ENCODE assay signal across 8 cellular contexts in genomic region chr1:182615468-182616129, GRCh38. TPM values are rescaled to one million over a fixed set of nuclear protein-coding genes. Genes with fewer than 3 reads are reported as not detected.
DNase-seq lines count a peak whose midpoint lies in the region; ATAC-seq and TF ChIP-seq lines count a peak whose summit lies in the region.

No MANE protein-coding gene starts in this region.

- CTCF ChIA-PET in naive thymus-derived CD4-positive, alpha-beta T cell (lab: Charles Lee) = interaction anchor here (0.7 to 4.0 kb wide), 3 partner anchors 12 to 61 kb away, joined by 3 to 25 read pairs (median 4); no protein-coding TSS in a partner anchor

- peak; percentile 13 for ATAC-seq in GM21786 (IDR thresholded peaks at IDR 0.05; ENCODE audit: unreplicated experiment)
- peak; percentile 25 for ATAC-seq in naive thymus-derived CD4-positive, alpha-beta T cell

- peak overlapping the region; percentile 54 for H3K4me3 ChIP-seq in naive thymus-derived CD4-positive, alpha-beta T cell (ENCODE audit: low read length)
- peak overlapping the region; percentile 42 for H3K4me3 ChIP-seq in urinary bladder (ENCODE audit: low read depth, low read length)

- 36% methylated on average over 11 of the region's 11 CpGs for WGBS in urinary bladder

- DNase-seq in NCI-H1105 treated with DMSO at 0.1 percent for 48 hours (lab: John Stamatoyannopoulos, UW) (peak; percentile 72), erythroblast (lab: John Stamatoyannopoulos, UW) (peak; percentile 42 to 68), GM13976 (ENCODE audit: low spot score) (no peak)
- DNase-seq in activated CD4-positive, alpha-beta T cell treated with anti-CD3 and anti-CD28 coated beads, Interleukin-2, amount 50 U/mL, for 1 hour = peak; percentile 32
- peak in 2 of 9 donors; percentile 50 to 62 for DNase-seq in naive thymus-derived CD4-positive, alpha-beta T cell

- POLR2A ChIA-PET in naive thymus-derived CD4-positive, alpha-beta T cell (lab: Charles Lee) = interaction anchor here (1.3 to 3.3 kb wide), 7 partner anchors 10 to 175 kb away, joined by 3 to 26 read pairs (median 6); partner anchors contain the start of genes RGS16 and RNASEL

- H3K36me3 Mint-ChIP-seq in naive thymus-derived CD4-positive, alpha-beta T cell = peaks cover 0 to 6% (median 2%) of the 10 kb centered on the region in 5 donors

- in situ Hi-C loops in GM13976 (cut with MboI; ENCODE audit: low sequenced_read_pairs, unreplicated experiment) = no loop called here

- H3K36me3 ChIP-seq in ES-I3 (ENCODE audit: insufficient read depth, low read length) (no peaks in the 10 kb centered on the region), urinary bladder (ENCODE audit: insufficient read depth) (no peaks in the 10 kb centered on the region)
- no peaks in the 10 kb centered on the region for H3K36me3 ChIP-seq in naive thymus-derived CD4-positive, alpha-beta T cell (ENCODE audit: control insufficient read depth in 2 of 3, insufficient read depth in 3 of 3, low read length in 3 of 3)

- intact Hi-C loops in naive thymus-derived CD4-positive, alpha-beta T cell (cut with micrococcal nuclease) = loop anchor here (1.0 to 5.0 kb wide), 11 partner anchors 9 to 1218 kb away; partner anchors contain the start of genes ARPC5 (in 2 of the 2), RGS16 (in 2 of the 2), NPL (in 1 of the 2) and SMG7 (in 1 of the 2)

- peak overlapping the region; percentile 74 for H3K9ac ChIP-seq in ES-I3 (ENCODE audit: low read depth, low read length)

- H3K27ac Mint-ChIP-seq in naive thymus-derived CD4-positive, alpha-beta T cell = peak overlapping the region; percentile 74 to 95 (median 91)

- peak overlapping the region; percentile 15 for H3K27ac ChIP-seq in naive thymus-derived CD4-positive, alpha-beta T cell (ENCODE audit: low read depth, low read length)
- no peak overlapping the region for H3K27ac ChIP-seq in urinary bladder (ENCODE audit: low read depth)

- H3K9me3 ChIP-seq in ES-I3 (ENCODE audit: control insufficient read depth, insufficient read depth, low read length) = no peaks in the 10 kb centered on the region
- no peaks in the 10 kb centered on the region for H3K9me3 ChIP-seq in naive thymus-derived CD4-positive, alpha-beta T cell (ENCODE audit: control insufficient read depth in 2 of 3, low read length in 3 of 3)

- H3K4me3 Mint-ChIP-seq in naive thymus-derived CD4-positive, alpha-beta T cell = peak overlapping the region; percentile 74 to 87 (median 84)

- H3K4me1 ChIP-seq in ES-I3 (ENCODE audit: insufficient read depth, low read length) = peaks cover 41% of the 10 kb centered on the region
- peaks cover 15 to 32% of the 10 kb centered on the region in 2 donors for H3K4me1 ChIP-seq in naive thymus-derived CD4-positive, alpha-beta T cell (ENCODE audit: control insufficient read depth in 2 of 2, insufficient read depth in 2 of 2, low read length in 2 of 2)
- H3K4me1 ChIP-seq in urinary bladder (ENCODE audit: insufficient read depth) = peaks cover 1% of the 10 kb centered on the region

- H3K27me3 Mint-ChIP-seq in naive thymus-derived CD4-positive, alpha-beta T cell = peaks cover 0 to 70% (median 30%) of the 10 kb centered on the region in 5 donors

- TF ChIP-seq CTCF in GM13976 (IDR thresholded peaks at IDR 0.05; ENCODE audit: borderline replicate concordance, control extremely low read depth, extremely low read depth, insufficient read depth, missing control alignments) = no peak

- H3K9me3 Mint-ChIP-seq in naive thymus-derived CD4-positive, alpha-beta T cell = peaks cover 1 to 6% (median 2%) of the 10 kb centered on the region in 11 donors

- TF ChIP-seq POLR2A in erythroblast (IDR thresholded peaks at IDR 0.05; ENCODE audit: low read length) = no peak

- peaks cover 28 to 70% (median 32%) of the 10 kb centered on the region in 7 donors for H3K4me1 Mint-ChIP-seq in naive thymus-derived CD4-positive, alpha-beta T cell

- H3K27me3 ChIP-seq in naive thymus-derived CD4-positive, alpha-beta T cell (ENCODE audit: control insufficient read depth in 2 of 2, insufficient read depth in 2 of 2, low read length in 2 of 2) = no peaks in the 10 kb centered on the region

RNA-seq across cellular contexts. Expression of gene RGS16, which starts 11.4 kb away (rescaled TPM):
- 10 to 100 TPM in 1 of 5 experiments, 1 to 10 TPM in 2, under 1 TPM in 2; 0.49 to 17.5 (median 3.4) TPM for total RNA-seq in naive thymus-derived CD4-positive, alpha-beta T cell
- polyA plus RNA-seq in naive thymus-derived CD4-positive, alpha-beta T cell = under 1 TPM; 0.10 to 0.27 TPM
- 7.9 TPM for total RNA-seq in urinary bladder
- polyA plus RNA-seq in urinary bladder = 5.9 TPM

RNA-seq across cellular contexts. Expression of gene RNASEL, which starts 26.5 kb away (rescaled TPM):
- 10 to 100 TPM in 3 of 5 experiments, 1 to 10 TPM in 2; 5.7 to 34.9 (median 12.1) TPM for total RNA-seq in naive thymus-derived CD4-positive, alpha-beta T cell
- polyA plus RNA-seq in naive thymus-derived CD4-positive, alpha-beta T cell = 10 to 100 TPM in 1 of 2 donors, 1 to 10 TPM in 1; 8.2 to 15.1 TPM
- 17.2 TPM for total RNA-seq in urinary bladder
- 10.7 TPM for polyA plus RNA-seq in urinary bladder
